Comparison of ENCODE assay signal across 27 cellular contexts in the genomic region with DNA sequence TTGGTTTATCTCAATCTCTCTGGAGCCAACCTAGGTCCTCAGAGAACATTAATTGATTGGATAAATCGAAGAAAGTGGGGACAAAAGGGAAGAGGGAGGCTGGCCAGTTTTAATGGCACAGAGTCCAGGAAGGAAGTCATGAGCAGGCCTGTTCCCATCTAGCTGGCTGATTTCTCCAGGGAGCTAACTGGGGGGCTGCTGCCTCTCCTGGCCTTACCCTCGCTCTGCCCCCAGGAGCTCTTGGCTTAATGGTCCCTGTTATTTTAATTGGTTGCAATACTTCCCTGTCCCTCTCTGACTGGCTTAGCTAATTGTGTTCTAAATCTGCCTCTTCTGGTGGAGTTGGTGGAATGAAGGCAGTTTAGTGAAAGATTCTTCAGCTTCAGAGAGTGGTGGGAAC.
"Had no signal": no experiment of that assay in that cellular context is flagged by ENCODE, and none has a peak within 500 bp of the region (broad histone marks: within the 10 kb centered on the region; RNA-seq: fewer than 3 reads in every experiment).

No MANE protein-coding gene starts in this region.

- H3K4me1 Mint-ChIP-seq: immature natural killer cell; naive thymus-derived CD4-positive, alpha-beta T cell; nephron; stimulated activated memory B cell treated with anti-CD40 and anti-IgM and Interleukin-4, amounts not matched to agents 10 μg/mL and 1 μg/mL and 100 μg/mL, for 72 hours had no signal

- H3K27ac ChIP-seq: esophagus squamous epithelium, ovary, psoas muscle, sigmoid colon, thoracic aorta had no signal

- H3K36me3 ChIP-seq: esophagus squamous epithelium, ovary, sigmoid colon, thoracic aorta had no signal

- H3K4me1 ChIP-seq: psoas muscle had no signal

- H3K4me3 ChIP-seq: esophagus squamous epithelium, ovary, psoas muscle, sigmoid colon, thoracic aorta had no signal

- H3K4me3 Mint-ChIP-seq: effector memory CD8-positive, alpha-beta T cell; immature natural killer cell; naive thymus-derived CD4-positive, alpha-beta T cell; nephron; stimulated activated memory B cell treated with anti-CD40 and anti-IgM and Interleukin-4, amounts not matched to agents 10 μg/mL and 1 μg/mL and 100 μg/mL, for 72 hours had no signal

- H3K27me3 ChIP-seq: ovary, sigmoid colon had no signal

- ATAC-seq: effector memory CD8-positive, alpha-beta T cell; left lobe of liver; naive thymus-derived CD4-positive, alpha-beta T cell; psoas muscle; right cardiac atrium; stimulated activated memory B cell treated with anti-CD40 and anti-IgM and Interleukin-4, amounts not matched to agents 10 μg/mL and 1 μg/mL and 100 μg/mL, for 72 hours; stimulated activated naive CD8-positive, alpha-beta T cell treated with anti-CD3 and anti-CD28 coated beads, Interleukin-15, Interleukin-2, amounts not matched to agents 100 U/mL and 50 U/mL, for 24 hours had no signal

- H3K9me3 Mint-ChIP-seq: effector memory CD8-positive, alpha-beta T cell; immature natural killer cell; nephron; stimulated activated memory B cell treated with anti-CD40 and anti-IgM and Interleukin-4, amounts not matched to agents 10 μg/mL and 1 μg/mL and 100 μg/mL, for 72 hours had no signal

- H3K36me3 Mint-ChIP-seq: immature natural killer cell; naive thymus-derived CD4-positive, alpha-beta T cell; stimulated activated memory B cell treated with anti-CD40 and anti-IgM and Interleukin-4, amounts not matched to agents 10 μg/mL and 1 μg/mL and 100 μg/mL, for 72 hours had no signal

- H3K9me3 ChIP-seq: esophagus squamous epithelium, ovary, psoas muscle, sigmoid colon, thoracic aorta had no signal

- DNase-seq: cerebellar nuclear complex; cortex of kidney; effector memory CD8-positive, alpha-beta T cell; erythroblast; esophagus squamous epithelium; foreskin melanocyte; hypothalamus; immature natural killer cell; islet precursor cell; mesenchymal stem cell; midbrain; naive thymus-derived CD4-positive, alpha-beta T cell; nucleus accumbens; ovary; posterior cingulate gyrus; psoas muscle; sigmoid colon; stimulated activated CD4-positive, alpha-beta T cell treated with anti-CD3 and anti-CD28 coated beads, Interleukin-2, amount 100 ng/mL, for 24 hours; stimulated activated CD4-positive, alpha-beta T cell treated with anti-CD3 and anti-CD28 coated beads, Interleukin-4, amount 100 ng/mL, for 24 hours; stimulated activated naive CD8-positive, alpha-beta T cell treated with anti-CD3 and anti-CD28 coated beads, Interleukin-15, Interleukin-2, amounts not matched to agents 100 U/mL and 50 U/mL, for 24 hours; trophoblast cell had no signal

- H3K27ac Mint-ChIP-seq: effector memory CD8-positive, alpha-beta T cell; nephron; stimulated activated memory B cell treated with anti-CD40 and anti-IgM and Interleukin-4, amounts not matched to agents 10 μg/mL and 1 μg/mL and 100 μg/mL, for 72 hours had no signal

- FAIRE-seq: endometrium had no signal
